ENCODE assay signal across 16 cellular contexts in the genomic region with DNA sequence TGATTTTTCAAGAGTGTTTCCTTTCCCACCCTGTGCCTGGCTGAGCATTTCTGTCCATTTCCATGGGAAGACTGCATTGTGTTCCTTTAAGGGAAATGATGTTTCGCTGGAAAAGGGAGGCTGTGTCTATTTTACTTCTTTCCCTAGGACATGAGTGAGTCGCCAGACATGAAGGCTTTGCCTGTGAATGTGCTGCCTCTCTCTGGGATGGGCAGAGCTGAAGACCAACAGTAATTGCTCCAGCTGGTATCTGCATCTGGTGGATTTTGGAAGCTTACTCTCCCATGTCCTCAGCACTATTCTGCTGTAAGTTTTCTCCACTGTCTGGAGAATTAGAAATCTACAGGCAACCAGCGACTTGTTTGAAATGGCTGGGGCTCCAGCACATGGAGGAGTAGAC.
A peak's percentile ranks its signal among the peaks of the same experiment; 100 is the strongest.
DNase-seq lines count a peak whose midpoint lies in the region; ATAC-seq and TF ChIP-seq lines count a peak whose summit lies in the region.
"Had no signal": no experiment of that assay in that cellular context is flagged by ENCODE, and none has a peak within 500 bp of the region (broad histone marks: within the 10 kb centered on the region; RNA-seq: fewer than 3 reads in every experiment).

No MANE protein-coding gene starts in this region.

- H3K9me3 Mint-ChIP-seq in HFFc6 (no peaks in the 10 kb centered on the region), endothelial cell (ENCODE audit: unreplicated experiment) (no peaks in the 10 kb centered on the region)
- H3K9me3 Mint-ChIP-seq in activated T-cell treated with anti-CD3 and anti-CD28 coated beads, Interleukin-2, amount 50 U/mL, for 4 hours: no peaks in the 10 kb centered on the region

- H3K27me3 Mint-ChIP-seq in HFFc6 (ENCODE audit: insufficient read depth): no peaks in the 10 kb centered on the region
- peaks cover 3% of the 10 kb centered on the region for H3K27me3 Mint-ChIP-seq in endothelial cell (ENCODE audit: unreplicated experiment)
- H3K27me3 Mint-ChIP-seq in activated T-cell treated with anti-CD3 and anti-CD28 coated beads, Interleukin-2, amount 50 U/mL, for 4 hours (ENCODE audit: low read depth): no peaks in the 10 kb centered on the region
- H3K27me3 Mint-ChIP-seq: B cell; CD4-positive, CD25-positive, alpha-beta regulatory T cell had no signal

- no peak overlapping the region for H3K27ac Mint-ChIP-seq in HFFc6
- H3K27ac Mint-ChIP-seq in endothelial cell (ENCODE audit: unreplicated experiment): peak overlapping the region; percentile 31
- H3K27ac Mint-ChIP-seq: B cell; CD4-positive, CD25-positive, alpha-beta regulatory T cell had no signal

- H3K4me3 ChIP-seq in AG10803 (ENCODE audit: low read length): no peak overlapping the region
- H3K4me3 ChIP-seq: HAP-1 had no signal

- peaks cover 25% of the 10 kb centered on the region for H3K4me1 Mint-ChIP-seq in HFFc6 (ENCODE audit: low read depth)
- peaks cover 35% of the 10 kb centered on the region for H3K4me1 Mint-ChIP-seq in endothelial cell (ENCODE audit: unreplicated experiment)
- no peaks in the 10 kb centered on the region for H3K4me1 Mint-ChIP-seq in activated T-cell treated with anti-CD3 and anti-CD28 coated beads, Interleukin-2, amount 50 U/mL, for 4 hours (ENCODE audit: low read depth)
- H3K4me1 Mint-ChIP-seq: B cell; CD4-positive, CD25-positive, alpha-beta regulatory T cell had no signal

- peak; percentile 57 for DNase-seq in AG10803 (ENCODE audit: low read depth)
- DNase-seq in HFFc6: peak; percentile 4
- DNase-seq in endothelial cell (ENCODE audit: low spot score): no peak
- peak; percentile 45 for DNase-seq in myocyte (ENCODE audit: low read depth)
- DNase-seq in left lobe of liver (ENCODE audit: low spot score): no peak
- no peak for DNase-seq in activated T-cell treated with anti-CD3 and anti-CD28 coated beads, Interleukin-2, amount 50 U/mL, for 4 hours
- DNase-seq: Caco-2; CD4-positive, CD25-positive, alpha-beta regulatory T cell; KBM-7; NCI-H1048; NCI-H187; NCI-H226; NCI-H524 treated with DMSO at 0.1 percent for 48 hours had no signal

- TF ChIP-seq CTCF in AG10803 (conservative IDR thresholded peaks at IDR 0.05; ENCODE audit: low read length): no peak
- no peak for TF ChIP-seq CTCF in HFFc6 (IDR thresholded peaks at IDR 0.05)
- TF ChIP-seq CTCF in endothelial cell (IDR thresholded peaks at IDR 0.05; ENCODE audit: unreplicated experiment): no peak

- H3K36me3 Mint-ChIP-seq in HFFc6 (ENCODE audit: low read depth): no peaks in the 10 kb centered on the region
- H3K36me3 Mint-ChIP-seq in endothelial cell (ENCODE audit: low read depth, unreplicated experiment): no peaks in the 10 kb centered on the region
- H3K36me3 Mint-ChIP-seq in activated T-cell treated with anti-CD3 and anti-CD28 coated beads, Interleukin-2, amount 50 U/mL, for 4 hours (ENCODE audit: insufficient read depth): peaks cover 11% of the 10 kb centered on the region

- no peak for ATAC-seq in HG02973 (IDR thresholded peaks at IDR 0.05; ENCODE audit: unreplicated experiment)
- no peak for ATAC-seq in left lobe of liver
- ATAC-seq in activated T-cell treated with anti-CD3 and anti-CD28 coated beads, Interleukin-2, amount 50 U/mL, for 4 hours: no peak

- no peak overlapping the region for H3K4me3 Mint-ChIP-seq in HFFc6
- H3K4me3 Mint-ChIP-seq in endothelial cell (ENCODE audit: unreplicated experiment): no peak overlapping the region
- H3K4me3 Mint-ChIP-seq in activated T-cell treated with anti-CD3 and anti-CD28 coated beads, Interleukin-2, amount 50 U/mL, for 4 hours: no peak overlapping the region
- H3K4me3 Mint-ChIP-seq: B cell; CD4-positive, CD25-positive, alpha-beta regulatory T cell had no signal

Comparison
In these comparisons a context has a peak if more than half of its experiments do, and no peak if none do; other contexts are left out.
1. DNase-seq: peak in AG10803 (single experiment), HFFc6 (single experiment) and myocyte (single experiment); none in endothelial cell (single experiment), left lobe of liver (single experiment) and activated T-cell treated with anti-CD3 and anti-CD28 coated beads, Interleukin-2, amount 50 U/mL, for 4 hours (single experiment).